ENCODE assay signal across 14 cellular contexts in genomic region chr4:41142356-41142755, GRCh38.
A peak's percentile ranks its signal among the peaks of the same experiment; 100 is the strongest.
DNase-seq lines count a peak whose midpoint lies in the region; ATAC-seq and TF ChIP-seq lines count a peak whose summit lies in the region.
"Had no signal": no experiment of that assay in that cellular context is flagged by ENCODE, and none has a peak within 500 bp of the region (broad histone marks: within the 10 kb centered on the region; RNA-seq: fewer than 3 reads in every experiment).

No MANE protein-coding gene starts in this region.

- TF ChIP-seq CTCF in dorsolateral prefrontal cortex (IDR thresholded peaks at IDR 0.05 in 54 of 56, conservative IDR thresholded peaks at IDR 0.05 in 2 of 56; ENCODE audit: low read depth in 1 of 56, partially characterized antibody in 56 of 56) (no peak), lower lobe of right lung (IDR thresholded peaks at IDR 0.05) (no peak), lower leg skin (IDR thresholded peaks at IDR 0.05) (no peak)

- H3K4me1 ChIP-seq in lower lobe of right lung (peaks cover 50% of the 10 kb centered on the region), stomach smooth muscle (ENCODE audit: control insufficient read depth, insufficient read depth, low read length) (peaks cover 40% of the 10 kb centered on the region)
- H3K4me1 ChIP-seq: BLaER1 had no signal

- H3K27me3 ChIP-seq in MG63, result no peaks in the 10 kb centered on the region
- no peaks in the 10 kb centered on the region for H3K27me3 ChIP-seq in dorsolateral prefrontal cortex
- no peaks in the 10 kb centered on the region for H3K27me3 ChIP-seq in lower lobe of right lung (ENCODE audit: low read depth)
- H3K27me3 ChIP-seq in stomach smooth muscle (ENCODE audit: control insufficient read depth in 1 of 2, insufficient read depth in 2 of 2, low read length in 2 of 2), result no peaks in the 10 kb centered on the region
- H3K27me3 ChIP-seq: BLaER1 had no signal

- H3K36me3 ChIP-seq in MG63 (peaks cover 10% of the 10 kb centered on the region), lower lobe of right lung (no peaks in the 10 kb centered on the region), stomach smooth muscle (ENCODE audit: control insufficient read depth in 2 of 2, insufficient read depth in 2 of 2, low read length in 2 of 2) (no peaks in the 10 kb centered on the region)

- 24 to 36% methylated on average over 5 of the region's 5 CpGs for WGBS in lower leg skin, 2 donors

- no peak overlapping the region for H3K9ac ChIP-seq in stomach smooth muscle (ENCODE audit: low read length in 2 of 2)
- H3K9ac ChIP-seq: BLaER1 had no signal

- POLR2A ChIA-PET in HEK293T (lab: Yijun Ruan, JAX), result no interaction called here

- H3K4me3 ChIP-seq in MG63, result no peak overlapping the region
- H3K4me3 ChIP-seq in dorsolateral prefrontal cortex, result no peak overlapping the region
- H3K4me3 ChIP-seq in lower lobe of right lung, result no peak overlapping the region
- no peak overlapping the region for H3K4me3 ChIP-seq in stomach smooth muscle (ENCODE audit: low read length in 2 of 2)
- H3K4me3 ChIP-seq in lower leg skin (ENCODE audit: low read depth, poor library complexity, severe bottlenecking), result no peak overlapping the region
- H3K4me3 ChIP-seq: BLaER1 had no signal

- H3K27ac ChIP-seq in dorsolateral prefrontal cortex (peak overlapping the region in 58 of 59 donors; percentile 70 to 100 (median 96)), lower lobe of right lung (peak overlapping the region; percentile 82), stomach smooth muscle (ENCODE audit: low read length) (peak overlapping the region; percentile 77)
- H3K27ac ChIP-seq: BLaER1 had no signal

- peaks cover 6% of the 10 kb centered on the region; the same call in 1 of the 2 replicates for H3K9me3 ChIP-seq in MG63
- H3K9me3 ChIP-seq in lower lobe of right lung, result no peaks in the 10 kb centered on the region
- H3K9me3 ChIP-seq in stomach smooth muscle (ENCODE audit: control insufficient read depth in 2 of 2, low read length in 2 of 2), result no peaks in the 10 kb centered on the region
- H3K9me3 ChIP-seq: BLaER1 had no signal

- intact Hi-C loops in dorsolateral prefrontal cortex (cut with DNase I), result loop anchor here (10.0 kb wide), 2 partner anchors 68 to 158 kb away; no protein-coding TSS in a partner anchor
- intact Hi-C loops in lower lobe of right lung (cut with DNase I), result no loop called here
- intact Hi-C loops in posterior vena cava (cut with DNase I), result loop anchor here in 1 of 2 donors (10.0 kb wide), 1 partner anchor 72 kb away; the partner anchor contains the start of gene APBB2
- intact Hi-C loops in lower leg skin (cut with DNase I; ENCODE audit: low total_unique reads), result no loop called here

- no peak for ATAC-seq in lower lobe of right lung
- ATAC-seq: natural killer cell; stimulated activated naive CD8-positive, alpha-beta T cell treated with anti-CD3 and anti-CD28 coated beads, Interleukin-15, Interleukin-2, amounts not matched to agents 100 U/mL and 50 U/mL, for 24 hours had no signal

- CTCF ChIA-PET in HEK293T (lab: Yijun Ruan, JAX), result no interaction called here

- DNase-seq in MG63 (peak; percentile 53), dorsolateral prefrontal cortex (no peak), lower lobe of right lung (no peak), HEK293T (ENCODE audit: extremely low spot score) (no peak), posterior vena cava (ENCODE audit: low spot score) (no peak), lower leg skin (ENCODE audit: low spot score in 2 of 2) (no peak), activated gamma-delta T cell treated with Interleukin-2 at 50 U/mL for 16 hours (no peak)
- DNase-seq: natural killer cell; NCI-H1105; NCI-H526 treated with DMSO at 0.1 percent for 48 hours; stimulated activated CD4-positive, alpha-beta T cell treated with anti-CD3 and anti-CD28 coated beads, Interleukin-2, amount 100 ng/mL, for 24 hours; stimulated activated naive CD8-positive, alpha-beta T cell treated with anti-CD3 and anti-CD28 coated beads, Interleukin-15, Interleukin-2, amounts not matched to agents 100 U/mL and 50 U/mL, for 24 hours had no signal

- TF ChIP-seq POLR2A in lower leg skin (IDR thresholded peaks at IDR 0.05), result no peak

TF ChIP-seq in HEK293T, 16 proteins besides CTCF, POLR2A, EP300 and RAD21:
- TF ChIP-seq ARNT (IDR thresholded peaks at IDR 0.05) (no peak), SUZ12 (IDR thresholded peaks at IDR 0.05) (no peak), TARDBP (IDR thresholded peaks at IDR 0.05) (no peak), FOXK2 (IDR thresholded peaks at IDR 0.05) (no peak), PKNOX1 (IDR thresholded peaks at IDR 0.05) (no peak), SP1 (IDR thresholded peaks at IDR 0.05) (no peak), HDGF (IDR thresholded peaks at IDR 0.05; ENCODE audit: borderline replicate concordance) (no peak), BHLHE40 (IDR thresholded peaks at IDR 0.05; ENCODE audit: borderline replicate concordance) (no peak), ZNF384 (IDR thresholded peaks at IDR 0.05) (no peak), FOXM1 (IDR thresholded peaks at IDR 0.05; ENCODE audit: borderline replicate concordance) (no peak), LEF1 (IDR thresholded peaks at IDR 0.05; ENCODE audit: borderline replicate concordance) (no peak), CTBP1 (IDR thresholded peaks at IDR 0.05; ENCODE audit: borderline replicate concordance) (no peak), L3MBTL2 (conservative IDR thresholded peaks at IDR 0.05) (no peak), NFRKB (IDR thresholded peaks at IDR 0.05) (no peak), ELF4 (IDR thresholded peaks at IDR 0.05) (no peak), FOXA1 (IDR thresholded peaks at IDR 0.05) (no peak)
TF ChIP-seq in HEK293T: peak in this region for 0.

Comparison
In these comparisons a context has a peak if more than half of its experiments do, and no peak if none do; other contexts are left out.
1. intact Hi-C loops: an anchor here in dorsolateral prefrontal cortex (10.0 kb wide); none called in lower lobe of right lung and lower leg skin.